Comparison of ENCODE assay signal across 26 cellular contexts in genomic region chr22:39429186-39429585, GRCh38. TPM values are rescaled to one million over a fixed set of nuclear protein-coding genes. Genes with fewer than 3 reads are reported as not detected.
A peak's percentile ranks its signal among the peaks of the same experiment; 100 is the strongest.
DNase-seq lines count a peak whose midpoint lies in the region; ATAC-seq and TF ChIP-seq lines count a peak whose summit lies in the region.
"Had no signal": no experiment of that assay in that cellular context is flagged by ENCODE, and none has a peak within 500 bp of the region (broad histone marks: within the 10 kb centered on the region; RNA-seq: fewer than 3 reads in every experiment).

No MANE protein-coding gene starts in this region.

- DNase-seq in chondrocyte (ENCODE audit: low spot score) (no peak), mesothelial cell of epicardium (ENCODE audit: low spot score in 2 of 2, unreplicated experiment in 2 of 2) (no peak), type B pancreatic cell (ENCODE audit: extremely low spot score, unreplicated experiment) (no peak), HT-29 (ENCODE audit: low spot score) (no peak)
- DNase-seq: activated CD4-positive, alpha-beta memory T cell treated with anti-CD3 and anti-CD28 coated beads for 36 hours; activated CD4-positive, CD25-positive, alpha-beta regulatory T cell treated with anti-CD3 and anti-CD28 coated beads, Interleukin-2, amount 50 U/mL, for 72 hours; activated CD8-positive, alpha-beta memory T cell treated with anti-CD3 and anti-CD28 coated beads, Interleukin-2, amount 50 U/mL, for 4 hours; anterior cingulate cortex; cortex of kidney; DMS79 treated with DMSO at 0.1 percent for 48 hours; gastrocnemius medialis; GF-D8; naive thymus-derived CD8-positive, alpha-beta T cell; NCI-H1092; NCI-H2029 treated with DMSO at 0.1 percent for 48 hours; ovary; RPMI8226 had no signal

- 90% methylated on average over 13 of the region's 13 CpGs for WGBS in HUES64

- ATAC-seq in GM18870 (IDR thresholded peaks at IDR 0.05; ENCODE audit: unreplicated experiment) (no peak), HG02571 (IDR thresholded peaks at IDR 0.05; ENCODE audit: unreplicated experiment) (no peak)
- ATAC-seq: activated naive CD4-positive, alpha-beta T cell treated with anti-CD3 and anti-CD28 coated beads, Interleukin-2, amount 50 U/mL, for 72 hours; gastrocnemius medialis; naive thymus-derived CD8-positive, alpha-beta T cell had no signal

- H3K27ac Mint-ChIP-seq in chondrocyte (ENCODE audit: unreplicated experiment) (peak overlapping the region; percentile 74), mesothelial cell of epicardium (peak overlapping the region; percentile 94), type B pancreatic cell (peak overlapping the region; percentile 88)
- H3K27ac Mint-ChIP-seq: activated CD4-positive, alpha-beta memory T cell treated with anti-CD3 and anti-CD28 coated beads for 36 hours had no signal

- H3K9me3 Mint-ChIP-seq in chondrocyte (ENCODE audit: low read depth) (no peaks in the 10 kb centered on the region), mesothelial cell of epicardium (no peaks in the 10 kb centered on the region), type B pancreatic cell (no peaks in the 10 kb centered on the region)
- H3K9me3 Mint-ChIP-seq: activated CD4-positive, alpha-beta memory T cell treated with anti-CD3 and anti-CD28 coated beads for 36 hours; activated naive CD4-positive, alpha-beta T cell treated with anti-CD3 and anti-CD28 coated beads, Interleukin-2, amount 50 U/mL, for 72 hours; naive thymus-derived CD8-positive, alpha-beta T cell had no signal

- H3K36me3 Mint-ChIP-seq in chondrocyte (ENCODE audit: low read depth) (peaks cover 2% of the 10 kb centered on the region), mesothelial cell of epicardium (peaks cover 4% of the 10 kb centered on the region), type B pancreatic cell (peaks cover under 1% of the 10 kb centered on the region)
- H3K36me3 Mint-ChIP-seq: activated naive CD4-positive, alpha-beta T cell treated with anti-CD3 and anti-CD28 coated beads, Interleukin-2, amount 50 U/mL, for 72 hours had no signal

- no peaks in the 10 kb centered on the region for H3K9me3 ChIP-seq in HUES64 (ENCODE audit: insufficient read depth, low read depth, low read length)
- H3K9me3 ChIP-seq: BLaER1 treated with 17β-estradiol and CSF1 and Interleukin-3, amounts not matched to agents 10 nM and 100 nM; gastrocnemius medialis; ovary; right atrium auricular region; upper lobe of left lung had no signal

- peaks cover 20% of the 10 kb centered on the region for H3K4me1 ChIP-seq in HUES64 (ENCODE audit: insufficient read depth, low read length)

- H3K27me3 Mint-ChIP-seq in chondrocyte (ENCODE audit: low read depth) (no peaks in the 10 kb centered on the region), mesothelial cell of epicardium (ENCODE audit: low read depth) (no peaks in the 10 kb centered on the region), type B pancreatic cell (no peaks in the 10 kb centered on the region)
- H3K27me3 Mint-ChIP-seq: activated CD4-positive, alpha-beta memory T cell treated with anti-CD3 and anti-CD28 coated beads for 36 hours; naive thymus-derived CD8-positive, alpha-beta T cell had no signal

- H3K27ac ChIP-seq in HUES64 (ENCODE audit: low read depth, low read length) = peak overlapping the region; percentile 89
- H3K27ac ChIP-seq: cardiac muscle cell, HL-60, ovary had no signal

- H3K4me3 Mint-ChIP-seq in chondrocyte (ENCODE audit: unreplicated experiment) = no peak overlapping the region
- H3K4me3 Mint-ChIP-seq in mesothelial cell of epicardium = no peak overlapping the region
- H3K4me3 Mint-ChIP-seq in type B pancreatic cell = no peak overlapping the region
- H3K4me3 Mint-ChIP-seq: activated CD4-positive, alpha-beta memory T cell treated with anti-CD3 and anti-CD28 coated beads for 36 hours; naive thymus-derived CD8-positive, alpha-beta T cell had no signal

- H3K4me3 ChIP-seq in HUES64 (ENCODE audit: low read length) = peak overlapping the region; percentile 24; the same call in 1 of the 2 replicates
- H3K4me3 ChIP-seq: BLaER1 treated with 17β-estradiol and CSF1 and Interleukin-3, amounts not matched to agents 10 nM and 100 nM; cardiac muscle cell; gastrocnemius medialis; ovary; right atrium auricular region; upper lobe of left lung had no signal

- peaks cover 35% of the 10 kb centered on the region for H3K36me3 ChIP-seq in HUES64 (ENCODE audit: insufficient read depth, low read length)

- no peaks in the 10 kb centered on the region for H3K27me3 ChIP-seq in HUES64 (ENCODE audit: insufficient read depth, low read length)
- H3K27me3 ChIP-seq: BLaER1 treated with 17β-estradiol and CSF1 and Interleukin-3, amounts not matched to agents 10 nM and 100 nM; cardiac muscle cell; gastrocnemius medialis; ovary; right atrium auricular region; upper lobe of left lung had no signal

- H3K4me1 Mint-ChIP-seq in chondrocyte (ENCODE audit: low read depth) = peaks cover 54% of the 10 kb centered on the region
- peaks cover 24% of the 10 kb centered on the region for H3K4me1 Mint-ChIP-seq in mesothelial cell of epicardium
- peaks cover 15% of the 10 kb centered on the region for H3K4me1 Mint-ChIP-seq in type B pancreatic cell (ENCODE audit: unreplicated experiment)
- H3K4me1 Mint-ChIP-seq: naive thymus-derived CD8-positive, alpha-beta T cell had no signal

- H3K9ac ChIP-seq in HUES64 (ENCODE audit: low read depth, low read length) = peak overlapping the region; percentile 73

- TF ChIP-seq CTCF in chondrocyte (IDR thresholded peaks at IDR 0.05) (no peak), mesothelial cell of epicardium (IDR thresholded peaks at IDR 0.05; ENCODE audit: unreplicated experiment) (no peak), type B pancreatic cell (conservative IDR thresholded peaks at IDR 0.05) (no peak)

RNA-seq across cellular contexts. Expression of gene MGAT3, which starts 27.6 kb away (rescaled TPM):
- polyA plus RNA-seq in HUES64 (2013, experiment 1 of 2) = 3.8 TPM
- polyA plus RNA-seq in HUES64 (2013, experiment 2 of 2) = 5.5 TPM
- total RNA-seq in chondrocyte (3.6 to 6.4 TPM (median 6.1 TPM) in 3 replicates), mesothelial cell of epicardium (43.6 to 45.3 TPM (median 45.0 TPM) in 3 replicates), type B pancreatic cell (ENCODE audit: low replicate concordance) (47.0 and 115 TPM in 2 replicates)
- 1.0 and 1.6 TPM in 2 replicates for total RNA-seq in HT-29 (2014; rRNA removed; shearing (Covaris generic))

RNA-seq across cellular contexts. Expression of gene TAB1, which starts 29.6 kb away (rescaled TPM):
- 12.8 TPM for polyA plus RNA-seq in HUES64 (2013, experiment 1 of 2)
- 17.0 TPM for polyA plus RNA-seq in HUES64 (2013, experiment 2 of 2)
- total RNA-seq in chondrocyte = 17.1 to 24.5 TPM (median 21.3 TPM) in 3 replicates
- total RNA-seq in mesothelial cell of epicardium = 30.1 to 32.9 TPM (median 30.6 TPM) in 3 replicates
- total RNA-seq in type B pancreatic cell (ENCODE audit: low replicate concordance) = 26.0 and 31.0 TPM in 2 replicates
- 14.0 and 16.7 TPM in 2 replicates for total RNA-seq in HT-29 (2014; rRNA removed; shearing (Covaris generic))
